In the genomic region with DNA sequence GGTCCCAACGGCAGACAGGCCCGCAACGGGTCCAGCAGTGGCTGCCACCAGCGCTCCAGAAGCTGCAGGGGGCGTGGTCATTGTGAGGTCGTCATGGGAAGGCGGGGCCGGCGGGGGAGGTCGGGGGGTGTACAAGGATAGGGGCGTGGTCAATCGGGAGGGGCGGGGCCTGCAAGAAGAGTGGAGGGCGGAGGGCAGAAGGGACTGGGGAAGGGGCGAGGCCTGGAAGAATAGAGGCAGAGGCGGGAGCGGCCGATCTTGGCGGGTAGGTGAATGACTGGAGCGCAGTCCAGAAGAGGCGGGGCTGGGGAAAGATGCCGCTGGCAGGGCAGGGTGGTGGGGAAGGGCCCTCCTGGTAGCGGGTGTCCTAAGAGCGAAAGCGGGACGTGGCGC, we compare ENCODE assay signal across 8 cellular contexts. TPM values are rescaled to one million over a fixed set of nuclear protein-coding genes. Genes with fewer than 3 reads are reported as not detected.
DNase-seq lines count a peak whose midpoint lies in the region; ATAC-seq and TF ChIP-seq lines count a peak whose summit lies in the region.

No MANE protein-coding gene starts in this region.

- no peak overlapping the region for H2AFZ ChIP-seq in neuronal stem cell (ENCODE audit: low read length)

- H4K91ac ChIP-seq in neuronal stem cell (ENCODE audit: low read depth, low read length, poor library complexity), result no peak overlapping the region

- peak; percentile 66 for DNase-seq in HCEC 1CT
- peak; percentile 67 for DNase-seq in SK-N-DZ (ENCODE audit: low spot score)
- peak; percentile 94 for DNase-seq in germinal center (ENCODE audit: low spot score)
- DNase-seq in neuronal stem cell (ENCODE audit: low spot score), result peak; percentile 94
- peak; percentile 77 to 81 for DNase-seq in stimulated activated naive CD8-positive, alpha-beta T cell treated with anti-CD3 and anti-CD28 coated beads, Interleukin-15, amount 100 ng/mL, for 72 hours
- DNase-seq in A172 (ENCODE audit: low spot score), result no peak

- H3K4ac ChIP-seq in neuronal stem cell (ENCODE audit: low read length), result peak overlapping the region; percentile 18

- H3K18ac ChIP-seq in neuronal stem cell (ENCODE audit: low read length), result peak overlapping the region; percentile 92

- peak overlapping the region; percentile 84 for H3K14ac ChIP-seq in neuronal stem cell (ENCODE audit: low read length)

- H4K8ac ChIP-seq in neuronal stem cell (ENCODE audit: low read depth, low read length), result peak overlapping the region; percentile 98

- no CpG with 5 or more reads among the region's 27 CpGs for WGBS in neuronal stem cell (ENCODE audit: extremely low coverage in 2 of 2, insufficient read length in 2 of 2, insufficient replicate concordance in 1 of 2), 2 donors

- peak overlapping the region; percentile 75 for H3K27ac Mint-ChIP-seq in activated naive CD4-positive, alpha-beta T cell treated with anti-CD3 and anti-CD28 coated beads, Interleukin-2, amount 50 U/mL, for 24 hours
- peak overlapping the region in 1 of 2 donors; percentile 80 for H3K27ac Mint-ChIP-seq in stimulated activated naive CD8-positive, alpha-beta T cell treated with anti-CD3 and anti-CD28 coated beads, Interleukin-15, amount 100 ng/mL, for 72 hours

- H3K9me3 ChIP-seq in neuronal stem cell (replicated peaks in 1 of 2; ENCODE audit: control insufficient read depth in 2 of 2, insufficient read depth in 1 of 2, low read depth in 1 of 2, low read length in 2 of 2), result peaks cover 0 to 2% of the 10 kb centered on the region in 2 donors

- peak overlapping the region; percentile 89 for H2BK120ac ChIP-seq in neuronal stem cell (ENCODE audit: low read depth, low read length)

- TF ChIP-seq CTCF in 22Rv1 (IDR thresholded peaks at IDR 0.05), result no peak

- no peaks in the 10 kb centered on the region for H3K36me3 Mint-ChIP-seq in activated naive CD4-positive, alpha-beta T cell treated with anti-CD3 and anti-CD28 coated beads, Interleukin-2, amount 50 U/mL, for 24 hours

- peaks cover 5 to 19% of the 10 kb centered on the region in 2 donors for H3K4me1 ChIP-seq in neuronal stem cell (ENCODE audit: control insufficient read depth in 2 of 2, insufficient read depth in 1 of 2, low read depth in 1 of 2, low read length in 2 of 2)

- H2BK15ac ChIP-seq in neuronal stem cell (ENCODE audit: low read length), result peak overlapping the region; percentile 95

- no peak overlapping the region for H2BK12ac ChIP-seq in neuronal stem cell (ENCODE audit: low read length)

- H3K9ac ChIP-seq in neuronal stem cell (ENCODE audit: low read depth, low read length, poor library complexity), result peak overlapping the region; percentile 87

- H3K4me3 ChIP-seq in neuronal stem cell (ENCODE audit: low read length in 2 of 2), result peak overlapping the region in 1 of 2 donors; percentile 81

- H3K27ac ChIP-seq in 22Rv1 (peak overlapping the region; percentile 85), neuronal stem cell (replicated peaks; ENCODE audit: low read length) (peak overlapping the region; percentile 61)

- peak overlapping the region; percentile 71 for H3K4me2 ChIP-seq in neuronal stem cell (ENCODE audit: insufficient read depth, low read length, poor library complexity, severe bottlenecking)

- H3K4me3 Mint-ChIP-seq in activated naive CD4-positive, alpha-beta T cell treated with anti-CD3 and anti-CD28 coated beads, Interleukin-2, amount 50 U/mL, for 24 hours, result peak overlapping the region; percentile 89
- peak overlapping the region; percentile 80 to 89 for H3K4me3 Mint-ChIP-seq in stimulated activated naive CD8-positive, alpha-beta T cell treated with anti-CD3 and anti-CD28 coated beads, Interleukin-15, amount 100 ng/mL, for 72 hours

- no peak overlapping the region for H2BK5ac ChIP-seq in neuronal stem cell (ENCODE audit: low read length)

- peaks cover 13 to 46% of the 10 kb centered on the region in 2 donors for H3K36me3 ChIP-seq in neuronal stem cell (replicated peaks in 1 of 2; ENCODE audit: control insufficient read depth in 2 of 2, insufficient read depth in 2 of 2, low read length in 2 of 2)

- H3K9me3 Mint-ChIP-seq in activated naive CD4-positive, alpha-beta T cell treated with anti-CD3 and anti-CD28 coated beads, Interleukin-2, amount 50 U/mL, for 24 hours, result no peaks in the 10 kb centered on the region
- H3K9me3 Mint-ChIP-seq in stimulated activated naive CD8-positive, alpha-beta T cell treated with anti-CD3 and anti-CD28 coated beads, Interleukin-15, amount 100 ng/mL, for 72 hours, result no peaks in the 10 kb centered on the region

- H3K27me3 Mint-ChIP-seq in activated naive CD4-positive, alpha-beta T cell treated with anti-CD3 and anti-CD28 coated beads, Interleukin-2, amount 50 U/mL, for 24 hours, result no peaks in the 10 kb centered on the region
- no peaks in the 10 kb centered on the region for H3K27me3 Mint-ChIP-seq in stimulated activated naive CD8-positive, alpha-beta T cell treated with anti-CD3 and anti-CD28 coated beads, Interleukin-15, amount 100 ng/mL, for 72 hours

- H3K27me3 ChIP-seq in neuronal stem cell (ENCODE audit: control insufficient read depth in 3 of 3, insufficient read depth in 3 of 3, low read depth in 1 of 3, low read length in 3 of 3), result no peaks in the 10 kb centered on the region

- peaks cover 3% of the 10 kb centered on the region for H3K79me1 ChIP-seq in neuronal stem cell (ENCODE audit: low read depth, low read length)

- H3K23ac ChIP-seq in neuronal stem cell (ENCODE audit: low read depth, low read length, poor library complexity), result peak overlapping the region; percentile 76

- H3K4me1 Mint-ChIP-seq in activated naive CD4-positive, alpha-beta T cell treated with anti-CD3 and anti-CD28 coated beads, Interleukin-2, amount 50 U/mL, for 24 hours, result peaks cover 23% of the 10 kb centered on the region
- peaks cover 50% of the 10 kb centered on the region for H3K4me1 Mint-ChIP-seq in stimulated activated naive CD8-positive, alpha-beta T cell treated with anti-CD3 and anti-CD28 coated beads, Interleukin-15, amount 100 ng/mL, for 72 hours

- peak; percentile 37 for ATAC-seq in stimulated activated naive CD8-positive, alpha-beta T cell treated with anti-CD3 and anti-CD28 coated beads, Interleukin-15, amount 100 ng/mL, for 72 hours

- H2AK5ac ChIP-seq in neuronal stem cell (ENCODE audit: low read depth, low read length), result no peak overlapping the region

RNA-seq across cellular contexts. Expression of a gene that starts 4.3 kb away (rescaled TPM):
- polyA plus RNA-seq in SK-N-DZ (2014; cell fraction: cytosol; rRNA removed), result 52.2 and 65.5 TPM in 2 replicates
- polyA plus RNA-seq in SK-N-DZ (2014; cell fraction: nucleus; rRNA removed), result 56.1 and 64.4 TPM in 2 replicates
- polyA plus RNA-seq in neuronal stem cell (2013, experiment 1 of 2), result 24.3 TPM
- polyA plus RNA-seq in neuronal stem cell (2013, experiment 2 of 2), result 23.9 TPM
- total RNA-seq in A172 (2014; rRNA removed; shearing (Covaris generic)), result 17.6 and 19.0 TPM in 2 replicates

RNA-seq across cellular contexts. Expression of a gene that starts 9.3 kb away (rescaled TPM):
- polyA plus RNA-seq in SK-N-DZ (2014; cell fraction: cytosol; rRNA removed), result 26.0 and 26.1 TPM in 2 replicates
- polyA plus RNA-seq in SK-N-DZ (2014; cell fraction: nucleus; rRNA removed), result 41.8 and 47.5 TPM in 2 replicates
- 63.1 TPM for polyA plus RNA-seq in neuronal stem cell (2013, experiment 1 of 2)
- polyA plus RNA-seq in neuronal stem cell (2013, experiment 2 of 2), result 64.7 TPM
- total RNA-seq in A172 (2014; rRNA removed; shearing (Covaris generic)), result 28.6 and 34.8 TPM in 2 replicates

RNA-seq across cellular contexts. Expression of a gene that starts 42.0 kb away (rescaled TPM):
- 27.7 and 32.5 TPM in 2 replicates for polyA plus RNA-seq in SK-N-DZ (2014; cell fraction: cytosol; rRNA removed)
- polyA plus RNA-seq in SK-N-DZ (2014; cell fraction: nucleus; rRNA removed), result 25.9 and 42.0 TPM in 2 replicates
- polyA plus RNA-seq in neuronal stem cell (2013, experiment 1 of 2), result 65.3 TPM
- 66.4 TPM for polyA plus RNA-seq in neuronal stem cell (2013, experiment 2 of 2)
- total RNA-seq in A172 (2014; rRNA removed; shearing (Covaris generic)), result 116 and 130 TPM in 2 replicates

RNA-seq across cellular contexts. Expression of a gene that starts 42.2 kb away (rescaled TPM):
- polyA plus RNA-seq in SK-N-DZ (2014; cell fraction: cytosol; rRNA removed), result 131 and 164 TPM in 2 replicates
- polyA plus RNA-seq in SK-N-DZ (2014; cell fraction: nucleus; rRNA removed), result 365 and 432 TPM in 2 replicates
- polyA plus RNA-seq in neuronal stem cell (2013, experiment 1 of 2), result 316 TPM
- polyA plus RNA-seq in neuronal stem cell (2013, experiment 2 of 2), result 321 TPM
- 119 and 139 TPM in 2 replicates for total RNA-seq in A172 (2014; rRNA removed; shearing (Covaris generic))

RNA-seq across cellular contexts. Expression of a gene that starts 45.7 kb away (rescaled TPM):
- polyA plus RNA-seq in SK-N-DZ (2014; cell fraction: cytosol; rRNA removed), result 0.39 and 0.68 TPM in 2 replicates
- 0.49 and 0.70 TPM in 2 replicates for polyA plus RNA-seq in SK-N-DZ (2014; cell fraction: nucleus; rRNA removed)
- polyA plus RNA-seq in neuronal stem cell (2013, experiment 1 of 2), result 0.31 TPM
- polyA plus RNA-seq in neuronal stem cell (2013, experiment 2 of 2), result 0.44 TPM
- total RNA-seq in A172 (2014; rRNA removed; shearing (Covaris generic)), result not detected in 2 replicates
